In the genomic region with DNA sequence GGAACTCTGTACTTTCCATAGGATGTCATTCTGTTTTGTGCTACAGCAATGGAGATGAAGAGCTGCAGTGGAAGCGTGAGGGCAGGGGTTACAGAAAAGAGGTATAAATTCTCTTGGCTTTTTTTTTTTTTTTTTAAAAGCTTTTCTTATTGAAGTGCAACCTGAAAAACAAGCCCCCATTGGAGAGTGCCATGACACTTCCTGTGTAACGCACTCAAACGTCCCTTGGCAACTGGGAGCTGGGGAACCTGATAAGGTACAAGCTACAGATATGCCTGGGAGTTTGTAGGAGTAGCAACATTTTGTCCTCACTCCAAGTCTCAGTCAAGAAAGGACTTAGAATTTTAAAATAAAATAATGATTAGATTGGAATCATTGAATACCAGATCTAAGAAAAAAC, we compare ENCODE assay signal across 20 cellular contexts.
DNase-seq lines count a peak whose midpoint lies in the region; ATAC-seq and TF ChIP-seq lines count a peak whose summit lies in the region.
"Had no signal": no experiment of that assay in that cellular context is flagged by ENCODE, and none has a peak within 500 bp of the region (broad histone marks: within the 10 kb centered on the region; RNA-seq: fewer than 3 reads in every experiment).

No MANE protein-coding gene starts in this region.

- no peak overlapping the region for H3K4ac ChIP-seq in mesendoderm (ENCODE audit: low read depth, low read length)

- H3K56ac ChIP-seq in mesendoderm (ENCODE audit: low read length): no peak overlapping the region

- no peak overlapping the region for H3K4me2 ChIP-seq in mesendoderm (ENCODE audit: low read length)
- H3K4me2 ChIP-seq: A549 had no signal

- no peak overlapping the region for H3K9ac ChIP-seq in mesendoderm (ENCODE audit: low read length)

- H2BK120ac ChIP-seq in mesendoderm (ENCODE audit: low read depth, low read length): no peak overlapping the region

- no peak overlapping the region for H3K23ac ChIP-seq in mesendoderm (ENCODE audit: low read length)

- no peaks in the 10 kb centered on the region for H3K79me2 ChIP-seq in mesendoderm (ENCODE audit: control insufficient read depth, insufficient read depth, low read length)

- no peak for TF ChIP-seq CTCF in HEK293 (tag by site-specific recombination; IDR thresholded peaks at IDR 0.05)

- H3K27me3 ChIP-seq in mesendoderm (ENCODE audit: insufficient read depth, low read length, poor library complexity): no peaks in the 10 kb centered on the region
- H3K27me3 ChIP-seq: Peyer's patch had no signal

- no peak overlapping the region for H3K27ac ChIP-seq in HEK293 (ENCODE audit: extremely low read depth, low read depth, low read length)
- H3K27ac ChIP-seq in mesendoderm (ENCODE audit: low read depth, low read length): no peak overlapping the region
- H3K27ac ChIP-seq: A549, HL-60, Peyer's patch, SK-N-MC had no signal

- WGBS in mesendoderm (ENCODE audit: extremely low coverage, insufficient coverage, low lambda C conversion rate): no CpG with 5 or more reads among the region's 3 CpGs

- H3K36me3 ChIP-seq in HEK293 (ENCODE audit: control insufficient read depth in 2 of 2, insufficient read depth in 1 of 2, low read length in 2 of 2) (no peaks in the 10 kb centered on the region), mesendoderm (ENCODE audit: control insufficient read depth, insufficient read depth, low read length) (no peaks in the 10 kb centered on the region)
- H3K36me3 ChIP-seq: Peyer's patch had no signal

- no peak overlapping the region for H3K18ac ChIP-seq in mesendoderm (ENCODE audit: low read length)

- H3K4me3 ChIP-seq in HEK293 (ENCODE audit: low read depth, low read length) (no peak overlapping the region), mesendoderm (ENCODE audit: low read length) (no peak overlapping the region)
- H3K4me3 ChIP-seq: A549, Peyer's patch, SK-N-MC had no signal

- H3K79me1 ChIP-seq in mesendoderm (ENCODE audit: low read length): no peaks in the 10 kb centered on the region

- CTCF ChIA-PET in HEK293 (lab: Yijun Ruan, JAX): interaction anchor here (0.7 to 0.8 kb wide), 2 partner anchors 112 to 498 kb away, joined by 3 to 4 read pairs; no protein-coding TSS in a partner anchor

- no peak for ATAC-seq in GM21367 (IDR thresholded peaks at IDR 0.05; ENCODE audit: unreplicated experiment)
- ATAC-seq in HG03045 (IDR thresholded peaks at IDR 0.05; ENCODE audit: unreplicated experiment): no peak
- ATAC-seq: A549, Right ventricle myocardium inferior had no signal

- peak overlapping the region; percentile 44 for H4K8ac ChIP-seq in mesendoderm (ENCODE audit: low read depth, low read length)

- H3K9me3 ChIP-seq in HEK293 (ENCODE audit: control insufficient read depth, insufficient read depth, low read depth, low read length): no peaks in the 10 kb centered on the region
- H3K9me3 ChIP-seq: Peyer's patch had no signal

- H2BK5ac ChIP-seq in mesendoderm (ENCODE audit: low read length): no peak overlapping the region

- peaks cover 6% of the 10 kb centered on the region; the same call in 1 of the 2 replicates for H3K4me1 ChIP-seq in HEK293 (ENCODE audit: control insufficient read depth, insufficient read depth, low read length)
- H3K4me1 ChIP-seq in mesendoderm (ENCODE audit: control insufficient read depth, low read depth, low read length): no peaks in the 10 kb centered on the region
- H3K4me1 ChIP-seq: A549 had no signal

- no peak overlapping the region for H4K5ac ChIP-seq in mesendoderm (ENCODE audit: low read length)

- POLR2A ChIA-PET in HEK293 (lab: Yijun Ruan, JAX): interaction anchor here (0.7 kb wide), 1 partner anchor 34 kb away, joined by 4 read pairs; no protein-coding TSS in a partner anchor

- H2AK5ac ChIP-seq in mesendoderm (ENCODE audit: low read length): no peak overlapping the region

- peak; percentile 1 for DNase-seq in NCI-H2196 (lab: John Stamatoyannopoulos, UW; ENCODE audit: unreplicated experiment)
- DNase-seq in NCI-H2196 treated with DMSO at 0.1 percent for 48 hours (lab: John Stamatoyannopoulos, UW; ENCODE audit: unreplicated experiment): no peak
- DNase-seq in OCI-M1 (lab: John Stamatoyannopoulos, UW): peak; percentile 14
- DNase-seq in mesendoderm: peak; percentile 55
- no peak for DNase-seq in activated naive CD4-positive, alpha-beta T cell treated with anti-CD3 and anti-CD28 coated beads, Interleukin-2, amount 50 U/mL, for 16 hours
- DNase-seq: C1 segment of cervical spinal cord, EL, KBM-7, NCI-H1092 treated with DMSO at 0.1 percent for 48 hours, NCI-H2081 treated with DMSO at 0.1 percent for 48 hours, NCI-H446 treated with DMSO at 0.1 percent for 48 hours, NCI-H82 had no signal

- H2BK15ac ChIP-seq in mesendoderm (replicated peaks; ENCODE audit: low read depth): no peak overlapping the region

TF ChIP-seq in HEK293, 187 proteins besides CTCF, POLR2A, EP300 and RAD21:
- TF ChIP-seq, protein P1, sequence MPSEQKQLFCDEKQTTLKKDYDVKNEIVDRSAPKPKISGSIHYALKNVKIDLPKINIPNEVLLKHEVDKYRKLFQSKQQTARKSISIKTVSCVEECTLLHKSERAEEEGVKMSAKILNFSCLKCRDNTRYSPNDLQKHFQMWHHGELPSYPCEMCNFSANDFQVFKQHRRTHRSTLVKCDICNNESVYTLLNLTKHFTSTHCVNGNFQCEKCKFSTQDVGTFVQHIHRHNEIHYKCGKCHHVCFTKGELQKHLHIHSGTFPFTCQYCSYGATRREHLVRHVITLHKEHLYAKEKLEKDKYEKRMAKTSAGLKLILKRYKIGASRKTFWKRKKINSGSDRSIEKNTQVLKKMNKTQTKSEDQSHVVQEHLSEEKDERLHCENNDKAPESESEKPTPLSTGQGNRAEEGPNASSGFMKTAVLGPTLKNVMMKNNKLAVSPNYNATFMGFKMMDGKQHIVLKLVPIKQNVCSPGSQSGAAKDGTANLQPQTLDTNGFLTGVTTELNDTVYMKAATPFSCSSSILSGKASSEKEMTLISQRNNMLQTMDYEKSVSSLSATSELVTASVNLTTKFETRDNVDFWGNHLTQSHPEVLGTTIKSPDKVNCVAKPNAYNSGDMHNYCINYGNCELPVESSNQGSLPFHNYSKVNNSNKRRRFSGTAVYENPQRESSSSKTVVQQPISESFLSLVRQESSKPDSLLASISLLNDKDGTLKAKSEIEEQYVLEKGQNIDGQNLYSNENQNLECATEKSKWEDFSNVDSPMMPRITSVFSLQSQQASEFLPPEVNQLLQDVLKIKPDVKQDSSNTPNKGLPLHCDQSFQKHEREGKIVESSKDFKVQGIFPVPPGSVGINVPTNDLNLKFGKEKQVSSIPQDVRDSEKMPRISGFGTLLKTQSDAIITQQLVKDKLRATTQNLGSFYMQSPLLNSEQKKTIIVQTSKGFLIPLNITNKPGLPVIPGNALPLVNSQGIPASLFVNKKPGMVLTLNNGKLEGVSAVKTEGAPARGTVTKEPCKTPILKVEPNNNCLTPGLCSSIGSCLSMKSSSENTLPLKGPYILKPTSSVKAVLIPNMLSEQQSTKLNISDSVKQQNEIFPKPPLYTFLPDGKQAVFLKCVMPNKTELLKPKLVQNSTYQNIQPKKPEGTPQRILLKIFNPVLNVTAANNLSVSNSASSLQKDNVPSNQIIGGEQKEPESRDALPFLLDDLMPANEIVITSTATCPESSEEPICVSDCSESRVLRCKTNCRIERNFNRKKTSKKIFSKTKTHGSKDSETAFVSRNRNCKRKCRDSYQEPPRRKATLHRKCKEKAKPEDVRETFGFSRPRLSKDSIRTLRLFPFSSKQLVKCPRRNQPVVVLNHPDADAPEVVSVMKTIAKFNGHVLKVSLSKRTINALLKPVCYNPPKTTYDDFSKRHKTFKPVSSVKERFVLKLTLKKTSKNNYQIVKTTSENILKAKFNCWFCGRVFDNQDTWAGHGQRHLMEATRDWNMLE (tag by site-specific recombination; conservative IDR thresholded peaks at IDR 0.05; ENCODE audit: low read depth): peak; percentile 44; the same call in 1 of the 2 replicates
- TF ChIP-seq, protein P2, sequence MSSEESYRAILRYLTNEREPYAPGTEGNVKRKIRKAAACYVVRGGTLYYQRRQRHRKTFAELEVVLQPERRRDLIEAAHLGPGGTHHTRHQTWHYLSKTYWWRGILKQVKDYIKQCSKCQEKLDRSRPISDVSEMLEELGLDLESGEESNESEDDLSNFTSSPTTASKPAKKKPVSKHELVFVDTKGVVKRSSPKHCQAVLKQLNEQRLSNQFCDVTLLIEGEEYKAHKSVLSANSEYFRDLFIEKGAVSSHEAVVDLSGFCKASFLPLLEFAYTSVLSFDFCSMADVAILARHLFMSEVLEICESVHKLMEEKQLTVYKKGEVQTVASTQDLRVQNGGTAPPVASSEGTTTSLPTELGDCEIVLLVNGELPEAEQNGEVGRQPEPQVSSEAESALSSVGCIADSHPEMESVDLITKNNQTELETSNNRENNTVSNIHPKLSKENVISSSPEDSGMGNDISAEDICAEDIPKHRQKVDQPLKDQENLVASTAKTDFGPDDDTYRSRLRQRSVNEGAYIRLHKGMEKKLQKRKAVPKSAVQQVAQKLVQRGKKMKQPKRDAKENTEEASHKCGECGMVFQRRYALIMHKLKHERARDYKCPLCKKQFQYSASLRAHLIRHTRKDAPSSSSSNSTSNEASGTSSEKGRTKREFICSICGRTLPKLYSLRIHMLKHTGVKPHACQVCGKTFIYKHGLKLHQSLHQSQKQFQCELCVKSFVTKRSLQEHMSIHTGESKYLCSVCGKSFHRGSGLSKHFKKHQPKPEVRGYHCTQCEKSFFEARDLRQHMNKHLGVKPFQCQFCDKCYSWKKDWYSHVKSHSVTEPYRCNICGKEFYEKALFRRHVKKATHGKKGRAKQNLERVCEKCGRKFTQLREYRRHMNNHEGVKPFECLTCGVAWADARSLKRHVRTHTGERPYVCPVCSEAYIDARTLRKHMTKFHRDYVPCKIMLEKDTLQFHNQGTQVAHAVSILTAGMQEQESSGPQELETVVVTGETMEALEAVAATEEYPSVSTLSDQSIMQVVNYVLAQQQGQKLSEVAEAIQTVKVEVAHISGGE (tag by site-specific recombination; conservative IDR thresholded peaks at IDR 0.05; ENCODE audit: low read depth): peak; percentile 91
- TF ChIP-seq OVOL3 (tag by site-specific recombination; IDR thresholded peaks at IDR 0.05) (no peak), ZFP37 (tag by site-specific recombination; IDR thresholded peaks at IDR 0.05) (no peak)

Comparison
In these comparisons a context has a peak if more than half of its experiments do, and no peak if none do; other contexts are left out.
1. DNase-seq: peak in NCI-H2196 (single experiment), OCI-M1 (single experiment) and mesendoderm (single experiment); none in NCI-H2196 treated with DMSO at 0.1 percent for 48 hours (single experiment) and activated naive CD4-positive, alpha-beta T cell treated with anti-CD3 and anti-CD28 coated beads, Interleukin-2, amount 50 U/mL, for 16 hours (single experiment).